Comparison of ENCODE assay signal across 20 cellular contexts in the genomic region with DNA sequence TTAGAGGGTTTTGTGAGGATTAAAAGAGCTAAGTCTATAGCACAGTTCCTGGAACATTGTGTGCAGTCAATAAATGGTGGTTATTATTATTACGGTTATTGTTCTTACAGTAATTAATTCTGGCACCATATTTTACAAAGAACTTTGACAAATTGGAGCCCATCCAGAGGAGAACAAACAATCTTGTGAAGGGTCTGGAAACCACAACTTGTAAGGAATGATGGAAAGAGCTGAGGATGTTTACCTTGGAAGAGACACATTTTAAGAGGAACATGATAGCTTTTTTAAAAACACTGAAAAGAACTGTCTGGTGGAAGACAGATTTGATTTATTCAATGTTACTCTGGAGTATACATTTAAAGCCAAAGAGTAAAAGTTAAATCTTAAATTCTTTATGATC.
A peak's percentile ranks its signal among the peaks of the same experiment; 100 is the strongest.
DNase-seq lines count a peak whose midpoint lies in the region; ATAC-seq and TF ChIP-seq lines count a peak whose summit lies in the region.
"Had no signal": no experiment of that assay in that cellular context is flagged by ENCODE, and none has a peak within 500 bp of the region (broad histone marks: within the 10 kb centered on the region; RNA-seq: fewer than 3 reads in every experiment).

No MANE protein-coding gene starts in this region.

- no peaks in the 10 kb centered on the region for H3K27me3 ChIP-seq in brain microvascular endothelial cell (replicated peaks)
- no peaks in the 10 kb centered on the region for H3K27me3 ChIP-seq in foreskin keratinocyte
- no peaks in the 10 kb centered on the region for H3K27me3 ChIP-seq in smooth muscle cell (ENCODE audit: low read depth)
- H3K27me3 ChIP-seq: upper lobe of left lung had no signal

- H3K36me3 Mint-ChIP-seq in WTC11 = no peaks in the 10 kb centered on the region
- H3K36me3 Mint-ChIP-seq: activated naive CD4-positive, alpha-beta T cell treated with anti-CD3 and anti-CD28 coated beads, Interleukin-2, amount 50 U/mL, for 72 hours had no signal

- no peaks in the 10 kb centered on the region for H3K9me3 ChIP-seq in smooth muscle cell (replicated peaks; ENCODE audit: low read depth)
- H3K9me3 ChIP-seq: HAP-1, upper lobe of left lung had no signal

- H3K27me3 Mint-ChIP-seq in WTC11 (ENCODE audit: low read depth) = no peaks in the 10 kb centered on the region

- in situ Hi-C loops in brain microvascular endothelial cell (cut with HindIII; ENCODE audit: low pct_ligation_motif_present, low sequenced_read_pairs) = no loop called here

- no peak overlapping the region for H3K4me2 ChIP-seq in smooth muscle cell
- H3K4me2 ChIP-seq: KMS-11 had no signal

- H3K4me3 Mint-ChIP-seq in WTC11 = no peak overlapping the region

- DNase-seq in A172 (ENCODE audit: low spot score) = peak; percentile 42
- peak; percentile 18 for DNase-seq in NCI-H69 (lab: John Stamatoyannopoulos, UW)
- no peak for DNase-seq in brain microvascular endothelial cell
- DNase-seq in foreskin keratinocyte = no peak
- no peak for DNase-seq in smooth muscle cell (lab: John Stamatoyannopoulos, UW; ENCODE audit: unreplicated experiment)
- no peak for DNase-seq in islet precursor cell
- DNase-seq in WTC11 (ENCODE audit: low spot score) = no peak
- DNase-seq: ACHN; C1 segment of cervical spinal cord; EL; left cardiac atrium; NCI-H1092; NCI-H2081; NCI-H510A treated with DMSO at 0.1 percent for 48 hours; stimulated activated CD8-positive, alpha-beta memory T cell treated with anti-CD3 and anti-CD28 coated beads, Interleukin-4, amount 100 ng/mL, for 48 hours; upper lobe of left lung had no signal

- ATAC-seq in foreskin keratinocyte (no peak), HG02938 (IDR thresholded peaks at IDR 0.05; ENCODE audit: unreplicated experiment) (no peak), WTC11 (no peak)
- ATAC-seq: activated naive CD4-positive, alpha-beta T cell treated with anti-CD3 and anti-CD28 coated beads, Interleukin-2, amount 50 U/mL, for 72 hours had no signal

- H3K36me3 ChIP-seq in brain microvascular endothelial cell (replicated peaks) = no peaks in the 10 kb centered on the region
- H3K36me3 ChIP-seq in smooth muscle cell (ENCODE audit: low read depth) = no peaks in the 10 kb centered on the region
- H3K36me3 ChIP-seq: HAP-1, upper lobe of left lung had no signal

- no peaks in the 10 kb centered on the region for H4K20me1 ChIP-seq in smooth muscle cell (ENCODE audit: low read depth)

- H3F3A ChIP-seq in smooth muscle cell (ENCODE audit: low read depth) = peaks cover 16% of the 10 kb centered on the region

- peak overlapping the region; percentile 71 for H3K27ac ChIP-seq in brain microvascular endothelial cell
- peak overlapping the region; percentile 98 for H3K27ac ChIP-seq in foreskin keratinocyte
- no peak overlapping the region for H3K27ac ChIP-seq in smooth muscle cell (ENCODE audit: low read depth)
- H3K27ac ChIP-seq: KMS-11, upper lobe of left lung had no signal

- no peak overlapping the region for H2AFZ ChIP-seq in smooth muscle cell (ENCODE audit: low read depth)

- H3K4me1 Mint-ChIP-seq in WTC11 = peaks cover 13% of the 10 kb centered on the region

- H3K9me3 Mint-ChIP-seq in WTC11 = no peaks in the 10 kb centered on the region
- H3K9me3 Mint-ChIP-seq: activated naive CD4-positive, alpha-beta T cell treated with anti-CD3 and anti-CD28 coated beads, Interleukin-2, amount 50 U/mL, for 72 hours had no signal

- CTCF ChIA-PET in WTC11 (lab: Charles Lee) = no interaction called here

- H3K4me3 ChIP-seq in brain microvascular endothelial cell (ENCODE audit: low read depth, low read length) = no peak overlapping the region
- no peak overlapping the region for H3K4me3 ChIP-seq in smooth muscle cell
- H3K4me3 ChIP-seq: HAP-1, upper lobe of left lung had no signal

- H3K27ac Mint-ChIP-seq in WTC11 = no peak overlapping the region
- H3K27ac Mint-ChIP-seq: activated naive CD4-positive, alpha-beta T cell treated with anti-CD3 and anti-CD28 coated beads, Interleukin-2, amount 50 U/mL, for 72 hours had no signal

- no peaks in the 10 kb centered on the region for H3K79me2 ChIP-seq in smooth muscle cell (ENCODE audit: low read depth)

- TF ChIP-seq CTCF in brain microvascular endothelial cell (IDR thresholded peaks at IDR 0.05; ENCODE audit: low read depth, low read length, missing control alignments) = no peak
- no peak for TF ChIP-seq CTCF in foreskin keratinocyte (conservative IDR thresholded peaks at IDR 0.05)
- TF ChIP-seq CTCF in smooth muscle cell (IDR thresholded peaks at IDR 0.05; ENCODE audit: borderline replicate concordance, insufficient read depth, poor library complexity, severe bottlenecking) = no peak
- no peak for TF ChIP-seq CTCF in WTC11 (IDR thresholded peaks at IDR 0.05)

- 84% methylated on average over 1 of the region's 1 CpG for WGBS in smooth muscle cell (ENCODE audit: low lambda C conversion rate)

- H3K4me1 ChIP-seq in foreskin keratinocyte = peaks cover 55% of the 10 kb centered on the region
- peaks cover 32% of the 10 kb centered on the region for H3K4me1 ChIP-seq in smooth muscle cell (ENCODE audit: low read depth)
- H3K4me1 ChIP-seq: upper lobe of left lung had no signal

- H3K9ac ChIP-seq in smooth muscle cell (ENCODE audit: low read depth) = no peak overlapping the region
- H3K9ac ChIP-seq: KMS-11 had no signal

- POLR2A ChIA-PET in WTC11 (lab: Charles Lee) = no interaction called here

TF ChIP-seq in WTC11, 78 proteins besides CTCF, POLR2A, EP300 and RAD21:
- TF ChIP-seq CREM (CRISPR knock-in tag; IDR thresholded peaks at IDR 0.05) = no peak
- TF ChIP-seq, protein P1, sequence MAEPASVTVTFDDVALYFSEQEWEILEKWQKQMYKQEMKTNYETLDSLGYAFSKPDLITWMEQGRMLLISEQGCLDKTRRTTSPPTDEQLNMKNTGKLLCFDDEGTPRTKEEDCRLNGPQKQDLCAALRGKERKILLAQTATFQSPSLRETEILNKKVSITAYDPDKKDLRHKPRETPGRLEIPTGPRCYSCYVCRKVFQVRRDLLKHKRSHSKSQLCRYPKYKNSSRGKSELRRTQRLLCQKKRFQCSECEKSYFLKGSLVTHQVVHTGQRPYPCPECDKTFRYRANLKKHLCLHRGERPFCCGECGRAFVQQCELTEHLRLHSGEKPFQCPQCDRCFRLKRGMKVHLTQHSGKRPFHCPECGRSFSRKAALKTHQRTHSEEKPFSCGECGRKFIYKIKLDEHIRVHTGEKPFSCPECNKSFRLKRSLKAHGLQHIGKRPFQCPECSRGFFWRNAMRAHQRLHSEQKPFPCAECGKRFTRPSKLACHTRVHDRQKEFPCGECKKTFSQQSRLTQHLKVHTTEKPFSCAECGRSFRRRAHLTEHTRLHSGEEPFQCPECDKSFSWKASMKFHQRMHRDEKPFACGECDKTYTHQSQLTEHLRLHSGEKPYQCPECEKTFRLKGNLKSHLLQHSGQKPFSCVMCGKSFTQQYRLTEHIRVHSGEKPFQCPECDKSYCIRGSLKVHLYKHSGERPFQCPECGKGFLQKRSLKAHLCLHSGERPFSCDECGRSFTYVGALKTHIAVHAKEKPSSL (CRISPR knock-in tag; conservative IDR thresholded peaks at IDR 0.05) = no peak
- TF ChIP-seq GABPB1 (CRISPR knock-in tag; IDR thresholded peaks at IDR 0.05) = no peak
- TF ChIP-seq, protein P2, sequence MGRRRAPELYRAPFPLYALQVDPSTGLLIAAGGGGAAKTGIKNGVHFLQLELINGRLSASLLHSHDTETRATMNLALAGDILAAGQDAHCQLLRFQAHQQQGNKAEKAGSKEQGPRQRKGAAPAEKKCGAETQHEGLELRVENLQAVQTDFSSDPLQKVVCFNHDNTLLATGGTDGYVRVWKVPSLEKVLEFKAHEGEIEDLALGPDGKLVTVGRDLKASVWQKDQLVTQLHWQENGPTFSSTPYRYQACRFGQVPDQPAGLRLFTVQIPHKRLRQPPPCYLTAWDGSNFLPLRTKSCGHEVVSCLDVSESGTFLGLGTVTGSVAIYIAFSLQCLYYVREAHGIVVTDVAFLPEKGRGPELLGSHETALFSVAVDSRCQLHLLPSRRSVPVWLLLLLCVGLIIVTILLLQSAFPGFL (CRISPR knock-in tag; IDR thresholded peaks at IDR 0.05; ENCODE audit: borderline replicate concordance) = no peak
- TF ChIP-seq, protein P3, sequence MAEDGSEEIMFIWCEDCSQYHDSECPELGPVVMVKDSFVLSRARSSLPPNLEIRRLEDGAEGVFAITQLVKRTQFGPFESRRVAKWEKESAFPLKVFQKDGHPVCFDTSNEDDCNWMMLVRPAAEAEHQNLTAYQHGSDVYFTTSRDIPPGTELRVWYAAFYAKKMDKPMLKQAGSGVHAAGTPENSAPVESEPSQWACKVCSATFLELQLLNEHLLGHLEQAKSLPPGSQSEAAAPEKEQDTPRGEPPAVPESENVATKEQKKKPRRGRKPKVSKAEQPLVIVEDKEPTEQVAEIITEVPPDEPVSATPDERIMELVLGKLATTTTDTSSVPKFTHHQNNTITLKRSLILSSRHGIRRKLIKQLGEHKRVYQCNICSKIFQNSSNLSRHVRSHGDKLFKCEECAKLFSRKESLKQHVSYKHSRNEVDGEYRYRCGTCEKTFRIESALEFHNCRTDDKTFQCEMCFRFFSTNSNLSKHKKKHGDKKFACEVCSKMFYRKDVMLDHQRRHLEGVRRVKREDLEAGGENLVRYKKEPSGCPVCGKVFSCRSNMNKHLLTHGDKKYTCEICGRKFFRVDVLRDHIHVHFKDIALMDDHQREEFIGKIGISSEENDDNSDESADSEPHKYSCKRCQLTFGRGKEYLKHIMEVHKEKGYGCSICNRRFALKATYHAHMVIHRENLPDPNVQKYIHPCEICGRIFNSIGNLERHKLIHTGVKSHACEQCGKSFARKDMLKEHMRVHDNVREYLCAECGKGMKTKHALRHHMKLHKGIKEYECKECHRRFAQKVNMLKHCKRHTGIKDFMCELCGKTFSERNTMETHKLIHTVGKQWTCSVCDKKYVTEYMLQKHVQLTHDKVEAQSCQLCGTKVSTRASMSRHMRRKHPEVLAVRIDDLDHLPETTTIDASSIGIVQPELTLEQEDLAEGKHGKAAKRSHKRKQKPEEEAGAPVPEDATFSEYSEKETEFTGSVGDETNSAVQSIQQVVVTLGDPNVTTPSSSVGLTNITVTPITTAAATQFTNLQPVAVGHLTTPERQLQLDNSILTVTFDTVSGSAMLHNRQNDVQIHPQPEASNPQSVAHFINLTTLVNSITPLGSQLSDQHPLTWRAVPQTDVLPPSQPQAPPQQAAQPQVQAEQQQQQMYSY (CRISPR knock-in tag; IDR thresholded peaks at IDR 0.05) = no peak

Comparison
In these comparisons a context has a peak if more than half of its experiments do, and no peak if none do; other contexts are left out.
1. DNase-seq: peak in A172 (single experiment) and NCI-H69 (single experiment); none in brain microvascular endothelial cell (single experiment), foreskin keratinocyte (0 of 2), smooth muscle cell (single experiment), islet precursor cell (single experiment) and WTC11 (single experiment).